ENCODE assay signal across 20 cellular contexts in the genomic region with DNA sequence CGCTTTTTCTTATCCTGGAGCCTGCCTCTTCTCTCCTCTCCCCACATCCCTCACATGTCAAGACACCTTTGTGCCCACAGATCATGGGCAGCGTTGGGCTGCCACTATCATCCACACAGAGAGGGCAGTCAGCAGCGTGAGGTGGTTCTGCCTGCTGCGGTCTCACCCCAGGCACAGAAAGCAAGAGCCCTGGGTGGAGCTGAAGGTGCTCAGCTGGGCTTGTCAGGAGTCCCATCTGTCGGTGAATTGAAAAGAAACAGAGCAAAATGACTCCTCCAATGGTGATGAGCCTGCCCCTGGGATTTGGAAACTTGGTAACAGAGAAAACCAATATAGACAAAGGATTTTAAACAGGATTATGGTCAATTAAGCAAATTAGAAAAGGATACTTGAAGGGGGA.
DNase-seq lines count a peak whose midpoint lies in the region; ATAC-seq lines count a peak whose summit lies in the region.
"Had no signal": no experiment of that assay in that cellular context is flagged by ENCODE, and none has a peak within 500 bp of the region (broad histone marks: within the 10 kb centered on the region; RNA-seq: fewer than 3 reads in every experiment).

No MANE protein-coding gene starts in this region.

- no peaks in the 10 kb centered on the region for H3K36me3 ChIP-seq in BLaER1 treated with 17β-estradiol and CSF1 and Interleukin-3, amounts not matched to agents 10 nM and 100 nM
- H3K36me3 ChIP-seq in CD4-positive, alpha-beta memory T cell (ENCODE audit: insufficient read depth, low read length) = no peaks in the 10 kb centered on the region
- H3K36me3 ChIP-seq: gastrocnemius medialis, HAP-1, neutrophil had no signal

- peak overlapping the region; percentile 36 to 73 (median 54) for H3K4me3 Mint-ChIP-seq in CD4-positive, alpha-beta memory T cell
- H3K4me3 Mint-ChIP-seq in T-helper 2 cell treated with Interferon-gamma antibody and Interleukin-4, amounts not matched to agents 5 μg/mL and 100 μg/mL, for 36 hours = peak overlapping the region; percentile 38
- peak overlapping the region in 1 of 2 donors; percentile 48 for H3K4me3 Mint-ChIP-seq in effector memory CD8-positive, alpha-beta T cell
- H3K4me3 Mint-ChIP-seq: mesothelial cell of epicardium had no signal

- H3K36me3 Mint-ChIP-seq in CD4-positive, alpha-beta memory T cell = no peaks in the 10 kb centered on the region
- H3K36me3 Mint-ChIP-seq in T-helper 2 cell treated with Interferon-gamma antibody and Interleukin-4, amounts not matched to agents 5 μg/mL and 100 μg/mL, for 36 hours (ENCODE audit: low read depth) = no peaks in the 10 kb centered on the region
- no peaks in the 10 kb centered on the region for H3K36me3 Mint-ChIP-seq in effector memory CD8-positive, alpha-beta T cell (ENCODE audit: insufficient read depth)
- H3K36me3 Mint-ChIP-seq: mesothelial cell of epicardium had no signal

- intact Hi-C loops in CD4-positive, alpha-beta memory T cell (cut with micrococcal nuclease) = no loop called here

- peaks cover 8 to 38% (median 30%) of the 10 kb centered on the region in 10 experiments; a peak in 18 of 20 replicates for H3K4me1 ChIP-seq in BLaER1 treated with 17β-estradiol and CSF1 and Interleukin-3, amounts not matched to agents 10 nM and 100 nM
- peaks cover 13% of the 10 kb centered on the region for H3K4me1 ChIP-seq in CD4-positive, alpha-beta memory T cell (ENCODE audit: insufficient read depth, low read length)
- H3K4me1 ChIP-seq: gastrocnemius medialis, HAP-1 had no signal

- peak overlapping the region in 6 of 7 donors; percentile 5 to 82 (median 53) for H3K27ac Mint-ChIP-seq in CD4-positive, alpha-beta memory T cell
- H3K27ac Mint-ChIP-seq in T-helper 2 cell treated with Interferon-gamma antibody and Interleukin-4, amounts not matched to agents 5 μg/mL and 100 μg/mL, for 36 hours = peak overlapping the region; percentile 64
- H3K27ac Mint-ChIP-seq in effector memory CD8-positive, alpha-beta T cell = no peak overlapping the region
- H3K27ac Mint-ChIP-seq: mesothelial cell of epicardium had no signal

- peaks cover 2% of the 10 kb centered on the region in 2 donors for H3K27me3 Mint-ChIP-seq in CD4-positive, alpha-beta memory T cell
- peaks cover 7% of the 10 kb centered on the region for H3K27me3 Mint-ChIP-seq in T-helper 2 cell treated with Interferon-gamma antibody and Interleukin-4, amounts not matched to agents 5 μg/mL and 100 μg/mL, for 36 hours (ENCODE audit: low read depth)
- peaks cover 10 to 71% of the 10 kb centered on the region in 2 donors for H3K27me3 Mint-ChIP-seq in effector memory CD8-positive, alpha-beta T cell

- H3K27ac ChIP-seq in BLaER1 treated with 17β-estradiol and CSF1 and Interleukin-3, amounts not matched to agents 10 nM and 100 nM = no peak overlapping the region
- H3K27ac ChIP-seq in CD4-positive, alpha-beta memory T cell (ENCODE audit: low read depth, low read length) = no peak overlapping the region
- H3K27ac ChIP-seq: epithelial cell of prostate, gastrocnemius medialis, neutrophil, SK-N-MC had no signal

- H3K9me3 Mint-ChIP-seq in CD4-positive, alpha-beta memory T cell = no peaks in the 10 kb centered on the region
- H3K9me3 Mint-ChIP-seq in T-helper 2 cell treated with Interferon-gamma antibody and Interleukin-4, amounts not matched to agents 5 μg/mL and 100 μg/mL, for 36 hours = no peaks in the 10 kb centered on the region
- H3K9me3 Mint-ChIP-seq in effector memory CD8-positive, alpha-beta T cell = no peaks in the 10 kb centered on the region
- H3K9me3 Mint-ChIP-seq: mesothelial cell of epicardium had no signal

- H3K27me3 ChIP-seq in BLaER1 treated with 17β-estradiol and CSF1 and Interleukin-3, amounts not matched to agents 10 nM and 100 nM = no peaks in the 10 kb centered on the region
- no peaks in the 10 kb centered on the region for H3K27me3 ChIP-seq in CD4-positive, alpha-beta memory T cell (ENCODE audit: insufficient read depth, low read length)
- H3K27me3 ChIP-seq: gastrocnemius medialis, neutrophil had no signal

- DNase-seq in CD4-positive, alpha-beta memory T cell = no peak
- no peak for DNase-seq in T-helper 2 cell treated with Interferon-gamma antibody and Interleukin-4, amounts not matched to agents 5 μg/mL and 100 μg/mL, for 36 hours (ENCODE audit: low spot score)
- DNase-seq in effector memory CD8-positive, alpha-beta T cell = no peak
- no peak for DNase-seq in NCI-H226
- no peak for DNase-seq in NCI-H1048 (lab: John Stamatoyannopoulos, UW)
- DNase-seq: activated CD4-positive, alpha-beta T cell treated with anti-CD3 and anti-CD28 coated beads, Interleukin-2, amount 50 U/mL, for 4 hours; activated effector memory CD4-positive, alpha-beta T cell treated with anti-CD3 and anti-CD28 coated beads, Interleukin-2, amount 50 U/mL, for 16 hours; gastrocnemius medialis; GDM1; left colon; NCI-H774; stimulated activated CD4-positive, alpha-beta T cell treated with anti-CD3 and anti-CD28 coated beads, Interleukin-12 subunit alpha, Interleukin-12 subunit beta, amount 100 ng/mL, for 4 hours had no signal

- no peak overlapping the region for H3K4me3 ChIP-seq in BLaER1 treated with 17β-estradiol and CSF1 and Interleukin-3, amounts not matched to agents 10 nM and 100 nM
- no peak overlapping the region for H3K4me3 ChIP-seq in CD4-positive, alpha-beta memory T cell (ENCODE audit: low read length in 2 of 2)
- H3K4me3 ChIP-seq: gastrocnemius medialis, HAP-1, K562, SK-N-MC had no signal

- CTCF ChIA-PET in CD4-positive, alpha-beta memory T cell (lab: Charles Lee; ENCODE audit: partially characterized antibody) = no interaction called here

- H3K9ac ChIP-seq in BLaER1 treated with 17β-estradiol and CSF1 and Interleukin-3, amounts not matched to agents 10 nM and 100 nM = no peak overlapping the region

- peak overlapping the region in 8 of 11 experiments; percentile 65 to 78 (median 70); a peak in 17 of 22 replicates for H3K4me2 ChIP-seq in BLaER1 treated with 17β-estradiol and CSF1 and Interleukin-3, amounts not matched to agents 10 nM and 100 nM

- no peaks in the 10 kb centered on the region for H3K9me3 ChIP-seq in BLaER1 treated with 17β-estradiol and CSF1 and Interleukin-3, amounts not matched to agents 10 nM and 100 nM (replicated peaks in 1 of 11)
- no peaks in the 10 kb centered on the region for H3K9me3 ChIP-seq in CD4-positive, alpha-beta memory T cell (ENCODE audit: control insufficient read depth in 1 of 2, low read length in 2 of 2)
- H3K9me3 ChIP-seq: gastrocnemius medialis, HAP-1, neutrophil had no signal

- H4K20me1 ChIP-seq in BLaER1 treated with 17β-estradiol and CSF1 and Interleukin-3, amounts not matched to agents 10 nM and 100 nM = no peaks in the 10 kb centered on the region

- H3K4me1 Mint-ChIP-seq in CD4-positive, alpha-beta memory T cell = peaks cover 7 to 23% (median 12%) of the 10 kb centered on the region in 4 donors
- H3K4me1 Mint-ChIP-seq in T-helper 2 cell treated with Interferon-gamma antibody and Interleukin-4, amounts not matched to agents 5 μg/mL and 100 μg/mL, for 36 hours (ENCODE audit: low read depth) = no peaks in the 10 kb centered on the region
- H3K4me1 Mint-ChIP-seq in effector memory CD8-positive, alpha-beta T cell (ENCODE audit: low read depth in 2 of 2) = peaks cover 5 to 8% of the 10 kb centered on the region in 2 donors
- H3K4me1 Mint-ChIP-seq: mesothelial cell of epicardium had no signal

- peak; percentile 58 for ATAC-seq in effector memory CD8-positive, alpha-beta T cell (replicated peaks)
- no peak for ATAC-seq in GM18870 (IDR thresholded peaks at IDR 0.05; ENCODE audit: unreplicated experiment)
- ATAC-seq: gastrocnemius medialis, K562, left colon had no signal

- POLR2A ChIA-PET in CD4-positive, alpha-beta memory T cell (lab: Charles Lee; ENCODE audit: partially characterized antibody) = interaction anchor here (1.1 to 5.9 kb wide), 4 partner anchors 459 to 481 kb away, joined by 3 to 68 read pairs (median 24); no protein-coding TSS in a partner anchor

Comparison
In these comparisons a context has a peak if more than half of its experiments do, and no peak if none do; other contexts are left out.
1. H3K27ac Mint-ChIP-seq: peak in CD4-positive, alpha-beta memory T cell (6 of 7) and T-helper 2 cell treated with Interferon-gamma antibody and Interleukin-4, amounts not matched to agents 5 μg/mL and 100 μg/mL, for 36 hours (single experiment); none in effector memory CD8-positive, alpha-beta T cell (0 of 2).